ENCODE assay signal across 4 cellular contexts in genomic region chr2:23630961-23631360, GRCh38.
"Had no signal": no experiment of that assay in that cellular context is flagged by ENCODE, and none has a peak within 500 bp of the region (broad histone marks: within the 10 kb centered on the region; RNA-seq: fewer than 3 reads in every experiment).

No MANE protein-coding gene starts in this region.

- H3K4me3 Mint-ChIP-seq: GM23338, H9 had no signal

- H3K4me3 ChIP-seq: GM23338 had no signal

- H3K9me3 Mint-ChIP-seq: GM23338, H9 had no signal

- H2AFZ ChIP-seq: GM23338 had no signal

- H3K4me2 ChIP-seq: GM23338 had no signal

- H3K27ac Mint-ChIP-seq: GM23338, H9 had no signal

- ATAC-seq: GM23338 had no signal

- DNase-seq: H9, HCEC 1CT, IMR-90 had no signal
